In genomic region chr19:8615813-8616596, GRCh38 we compare ENCODE assay signal across 1 cellular context.
TF ChIP-seq lines count a peak whose summit lies in the region.

No MANE protein-coding gene starts in this region.

TF ChIP-seq in HepG2, 621 proteins besides CTCF, POLR2A, EP300 and RAD21:
- TF ChIP-seq RXRB (CRISPR knock-in tag; IDR thresholded peaks at IDR 0.05; ENCODE audit: borderline replicate concordance) (peak; percentile 40; the same call in 1 of the 2 replicates), HMGXB4 (CRISPR knock-in tag; IDR thresholded peaks at IDR 0.05; ENCODE audit: borderline replicate concordance in 1 of 2, low read depth in 1 of 2) (peak in 1 of 2 experiments; percentile 20; a peak in 1 of 4 replicates), POLR2G (IDR thresholded peaks at IDR 0.05; ENCODE audit: low read depth, low read length) (no peak), ZNF24 (IDR thresholded peaks at IDR 0.05) (peak; percentile 75; the same call in 1 of the 2 replicates), ZMYM3 (CRISPR knock-in tag; IDR thresholded peaks at IDR 0.05) (peak; percentile 13), ELF3 (CRISPR knock-in tag; IDR thresholded peaks at IDR 0.05) (peak; percentile 27; the same call in 1 of the 2 replicates), ZNF333 (CRISPR knock-in tag; IDR thresholded peaks at IDR 0.05; ENCODE audit: borderline replicate concordance) (no peak), FOSL2 (CRISPR knock-in tag; IDR thresholded peaks at IDR 0.05) (peak; percentile 42), SSRP1 (CRISPR knock-in tag; IDR thresholded peaks at IDR 0.05) (0 out of 2 replicates have a peak, but pooled peaks have one; percentile 30), SOX13 (IDR thresholded peaks at IDR 0.05) (no peak), SOX13 (CRISPR knock-in tag; conservative IDR thresholded peaks at IDR 0.05 in 1 of 2, IDR thresholded peaks at IDR 0.05 in 1 of 2) (peak in 1 of 2 experiments; percentile 21; a peak in 1 of 4 replicates), IRF2 (CRISPR knock-in tag; IDR thresholded peaks at IDR 0.05) (0 out of 2 replicates have a peak, but pooled peaks have one; percentile 45), STAG1 (CRISPR knock-in tag; IDR thresholded peaks at IDR 0.05) (peak; percentile 79), REPIN1 (CRISPR knock-in tag; IDR thresholded peaks at IDR 0.05; ENCODE audit: borderline replicate concordance, low read depth) (0 out of 2 replicates have a peak, but pooled peaks have one; percentile 41), SMC3 (IDR thresholded peaks at IDR 0.05; ENCODE audit: low read length) (peak; percentile 94), KDM2A (CRISPR knock-in tag; IDR thresholded peaks at IDR 0.05; ENCODE audit: borderline replicate concordance, low read depth) (peak; percentile 24; the same call in 1 of the 2 replicates), ZNF629 (CRISPR knock-in tag; conservative IDR thresholded peaks at IDR 0.05) (peak; percentile 50; the same call in 1 of the 2 replicates), PITX1 (CRISPR knock-in tag; IDR thresholded peaks at IDR 0.05) (0 out of 2 replicates have a peak, but pooled peaks have one; percentile 29), XRCC5 (optimal IDR thresholded peaks at IDR 0.05; ENCODE audit: low read length) (peak; percentile 78), TEAD3 (CRISPR knock-in tag; optimal IDR thresholded peaks at IDR 0.05; ENCODE audit: borderline replicate concordance) (peak; percentile 20), FOXK2 (IDR thresholded peaks at IDR 0.05) (no peak), SOX5 (CRISPR knock-in tag; IDR thresholded peaks at IDR 0.05; ENCODE audit: borderline replicate concordance) (peak; percentile 23; the same call in 1 of the 2 replicates), KLF11 (CRISPR knock-in tag; IDR thresholded peaks at IDR 0.05) (no peak)
- TF ChIP-seq, protein P1, sequence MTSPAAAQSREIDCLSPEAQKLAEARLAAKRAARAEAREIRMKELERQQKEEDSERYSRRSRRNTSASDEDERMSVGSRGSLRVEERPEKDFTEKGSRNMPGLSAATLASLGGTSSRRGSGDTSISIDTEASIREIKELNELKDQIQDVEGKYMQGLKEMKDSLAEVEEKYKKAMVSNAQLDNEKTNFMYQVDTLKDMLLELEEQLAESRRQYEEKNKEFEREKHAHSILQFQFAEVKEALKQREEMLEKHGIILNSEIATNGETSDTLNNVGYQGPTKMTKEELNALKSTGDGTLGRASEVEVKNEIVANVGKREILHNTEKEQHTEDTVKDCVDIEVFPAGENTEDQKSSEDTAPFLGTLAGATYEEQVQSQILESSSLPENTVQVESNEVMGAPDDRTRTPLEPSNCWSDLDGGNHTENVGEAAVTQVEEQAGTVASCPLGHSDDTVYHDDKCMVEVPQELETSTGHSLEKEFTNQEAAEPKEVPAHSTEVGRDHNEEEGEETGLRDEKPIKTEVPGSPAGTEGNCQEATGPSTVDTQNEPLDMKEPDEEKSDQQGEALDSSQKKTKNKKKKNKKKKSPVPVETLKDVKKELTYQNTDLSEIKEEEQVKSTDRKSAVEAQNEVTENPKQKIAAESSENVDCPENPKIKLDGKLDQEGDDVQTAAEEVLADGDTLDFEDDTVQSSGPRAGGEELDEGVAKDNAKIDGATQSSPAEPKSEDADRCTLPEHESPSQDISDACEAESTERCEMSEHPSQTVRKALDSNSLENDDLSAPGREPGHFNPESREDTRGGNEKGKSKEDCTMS (CRISPR knock-in tag; conservative IDR thresholded peaks at IDR 0.05): no peak
- TF ChIP-seq, protein P2, sequence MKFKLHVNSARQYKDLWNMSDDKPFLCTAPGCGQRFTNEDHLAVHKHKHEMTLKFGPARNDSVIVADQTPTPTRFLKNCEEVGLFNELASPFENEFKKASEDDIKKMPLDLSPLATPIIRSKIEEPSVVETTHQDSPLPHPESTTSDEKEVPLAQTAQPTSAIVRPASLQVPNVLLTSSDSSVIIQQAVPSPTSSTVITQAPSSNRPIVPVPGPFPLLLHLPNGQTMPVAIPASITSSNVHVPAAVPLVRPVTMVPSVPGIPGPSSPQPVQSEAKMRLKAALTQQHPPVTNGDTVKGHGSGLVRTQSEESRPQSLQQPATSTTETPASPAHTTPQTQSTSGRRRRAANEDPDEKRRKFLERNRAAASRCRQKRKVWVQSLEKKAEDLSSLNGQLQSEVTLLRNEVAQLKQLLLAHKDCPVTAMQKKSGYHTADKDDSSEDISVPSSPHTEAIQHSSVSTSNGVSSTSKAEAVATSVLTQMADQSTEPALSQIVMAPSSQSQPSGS (CRISPR knock-in tag; IDR thresholded peaks at IDR 0.05): 0 out of 2 replicates have a peak, but pooled peaks have one; percentile 39
- TF ChIP-seq, protein P3, sequence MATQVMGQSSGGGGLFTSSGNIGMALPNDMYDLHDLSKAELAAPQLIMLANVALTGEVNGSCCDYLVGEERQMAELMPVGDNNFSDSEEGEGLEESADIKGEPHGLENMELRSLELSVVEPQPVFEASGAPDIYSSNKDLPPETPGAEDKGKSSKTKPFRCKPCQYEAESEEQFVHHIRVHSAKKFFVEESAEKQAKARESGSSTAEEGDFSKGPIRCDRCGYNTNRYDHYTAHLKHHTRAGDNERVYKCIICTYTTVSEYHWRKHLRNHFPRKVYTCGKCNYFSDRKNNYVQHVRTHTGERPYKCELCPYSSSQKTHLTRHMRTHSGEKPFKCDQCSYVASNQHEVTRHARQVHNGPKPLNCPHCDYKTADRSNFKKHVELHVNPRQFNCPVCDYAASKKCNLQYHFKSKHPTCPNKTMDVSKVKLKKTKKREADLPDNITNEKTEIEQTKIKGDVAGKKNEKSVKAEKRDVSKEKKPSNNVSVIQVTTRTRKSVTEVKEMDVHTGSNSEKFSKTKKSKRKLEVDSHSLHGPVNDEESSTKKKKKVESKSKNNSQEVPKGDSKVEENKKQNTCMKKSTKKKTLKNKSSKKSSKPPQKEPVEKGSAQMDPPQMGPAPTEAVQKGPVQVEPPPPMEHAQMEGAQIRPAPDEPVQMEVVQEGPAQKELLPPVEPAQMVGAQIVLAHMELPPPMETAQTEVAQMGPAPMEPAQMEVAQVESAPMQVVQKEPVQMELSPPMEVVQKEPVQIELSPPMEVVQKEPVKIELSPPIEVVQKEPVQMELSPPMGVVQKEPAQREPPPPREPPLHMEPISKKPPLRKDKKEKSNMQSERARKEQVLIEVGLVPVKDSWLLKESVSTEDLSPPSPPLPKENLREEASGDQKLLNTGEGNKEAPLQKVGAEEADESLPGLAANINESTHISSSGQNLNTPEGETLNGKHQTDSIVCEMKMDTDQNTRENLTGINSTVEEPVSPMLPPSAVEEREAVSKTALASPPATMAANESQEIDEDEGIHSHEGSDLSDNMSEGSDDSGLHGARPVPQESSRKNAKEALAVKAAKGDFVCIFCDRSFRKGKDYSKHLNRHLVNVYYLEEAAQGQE (IDR thresholded peaks at IDR 0.05; ENCODE audit: borderline replicate concordance in 1 of 2, low read depth in 1 of 2, low read length in 2 of 2): no peak
